Comparison of ENCODE assay signal across 12 cellular contexts in genomic region chr21:29938968-29939858, GRCh38. TPM values are rescaled to one million over a fixed set of nuclear protein-coding genes. Genes with fewer than 3 reads are reported as not detected.
DNase-seq lines count a peak whose midpoint lies in the region; TF ChIP-seq lines count a peak whose summit lies in the region.
"Had no signal": no experiment of that assay in that cellular context is flagged by ENCODE, and none has a peak within 500 bp of the region (broad histone marks: within the 10 kb centered on the region; RNA-seq: fewer than 3 reads in every experiment).

No MANE protein-coding gene starts in this region.

- H3K9me3 ChIP-seq in trophoblast cell (ENCODE audit: insufficient read depth, low read depth, low read length) = peaks cover 5% of the 10 kb centered on the region
- H3K9me3 ChIP-seq: transverse colon had no signal

- H3K4me3 ChIP-seq in trophoblast cell (ENCODE audit: low read depth, low read length) = no peak overlapping the region

- no peak overlapping the region for H3K14ac ChIP-seq in trophoblast cell (ENCODE audit: low read length)

- H4K8ac ChIP-seq in trophoblast cell (ENCODE audit: low read depth, low read length) = no peak overlapping the region

- H3K27me3 ChIP-seq in trophoblast cell (ENCODE audit: insufficient read depth, low read length) = peaks cover 26% of the 10 kb centered on the region

- H4K12ac ChIP-seq in trophoblast cell (ENCODE audit: low read depth, low read length) = no peak overlapping the region

- H3K9ac ChIP-seq in trophoblast cell (ENCODE audit: low read length) = peak overlapping the region; percentile 38

- no peak overlapping the region for H2AFZ ChIP-seq in trophoblast cell (ENCODE audit: insufficient read depth, low read length, poor library complexity)

- H3K27ac ChIP-seq in trophoblast cell (ENCODE audit: low read depth, low read length) = no peak overlapping the region
- H3K27ac ChIP-seq: transverse colon had no signal

- no peak overlapping the region for H3K18ac ChIP-seq in trophoblast cell (ENCODE audit: low read length)

- no peaks in the 10 kb centered on the region for H3K36me3 ChIP-seq in trophoblast cell (ENCODE audit: control insufficient read depth in 1 of 2, insufficient read depth in 2 of 2, low read length in 2 of 2)
- H3K36me3 ChIP-seq: transverse colon had no signal

- peaks cover 3 to 11% of the 10 kb centered on the region in 2 experiments for H3K4me1 ChIP-seq in trophoblast cell (ENCODE audit: control insufficient read depth in 1 of 2, insufficient read depth in 2 of 2, low read length in 2 of 2)
- H3K4me1 ChIP-seq: transverse colon had no signal

- no peak overlapping the region for H2BK5ac ChIP-seq in trophoblast cell (ENCODE audit: low read depth, low read length, poor library complexity)

- no peak overlapping the region for H3K23ac ChIP-seq in trophoblast cell (ENCODE audit: low read length)

- H3K4ac ChIP-seq in trophoblast cell (ENCODE audit: low read depth, low read length) = no peak overlapping the region

- intact Hi-C loops in head of caudate nucleus (cut with DNase I) = no loop called here

- H2BK12ac ChIP-seq in trophoblast cell (ENCODE audit: low read length) = no peak overlapping the region

- peak overlapping the region; percentile 80 for H3K4me2 ChIP-seq in trophoblast cell (ENCODE audit: low read length)

- no peaks in the 10 kb centered on the region for H3K79me2 ChIP-seq in trophoblast cell (ENCODE audit: control insufficient read depth, insufficient read depth, low read length, poor library complexity)

- in situ Hi-C loops in G401 (cut with HindIII; ENCODE audit: low sequenced_read_pairs) = no loop called here
- in situ Hi-C loops in GM13977 (cut with MboI; ENCODE audit: low pct_unique_long_range_greater_than_20kb, low sequenced_read_pairs, unreplicated experiment) = no loop called here

- DNase-seq in G401 (ENCODE audit: low spot score) (peak; percentile 22), T1000 (lab: John Stamatoyannopoulos, UW) (peak; percentile 60), head of caudate nucleus (peak in 37 of 42 donors; percentile 2 to 52 (median 26)), trophoblast cell (no peak), amniotic stem cell (lab: John Stamatoyannopoulos, UW) (no peak), NCI-H345 (lab: John Stamatoyannopoulos, UW) (no peak), GM13977 (ENCODE audit: low spot score) (no peak)
- no peak for DNase-seq in stimulated activated CD4-positive, alpha-beta T cell treated with anti-CD3 and anti-CD28 coated beads, Interleukin-12 subunit alpha, Interleukin-12 subunit beta, amount 100 ng/mL, for 4 hours
- DNase-seq: activated B cell treated with CpG ODN at 0.5 μM for 24 hours, HCEC 1CT, NCI-H1436 treated with DMSO at 0.1 percent for 48 hours, transverse colon had no signal

- TF ChIP-seq CTCF in GM13977 (IDR thresholded peaks at IDR 0.05; ENCODE audit: extremely low read depth, insufficient read depth, missing control alignments) = no peak

- no peaks in the 10 kb centered on the region for H3K79me1 ChIP-seq in trophoblast cell (ENCODE audit: low read length)

- no peak overlapping the region for H4K91ac ChIP-seq in trophoblast cell (ENCODE audit: low read depth, low read length)

- H2AK5ac ChIP-seq in trophoblast cell (ENCODE audit: low read length) = no peak overlapping the region

- no peak overlapping the region for H2BK120ac ChIP-seq in trophoblast cell (ENCODE audit: insufficient read depth, low read length, poor library complexity)

- WGBS in trophoblast cell (ENCODE audit: extremely low coverage, insufficient coverage, insufficient read length) = no CpG with 5 or more reads among the region's 68 CpGs

RNA-seq across cellular contexts. Expression of gene GRIK1, which starts 0.6 kb away (rescaled TPM):
- not detected in 2 replicates for total RNA-seq in G401 (2014; rRNA removed; shearing (Covaris generic))
- 0.01 and 0.05 TPM in 2 replicates for polyA plus RNA-seq in trophoblast cell (2013)
- total RNA-seq: activated B cell treated with CpG ODN at 0.5 μM for 24 hours, transverse colon had no signal

Comparison
In these comparisons a context has a peak if more than half of its experiments do, and no peak if none do; other contexts are left out.
1. DNase-seq: peak in G401 (single experiment), T1000 (single experiment) and head of caudate nucleus (37 of 42); none in trophoblast cell (0 of 2), amniotic stem cell (single experiment), stimulated activated CD4-positive, alpha-beta T cell treated with anti-CD3 and anti-CD28 coated beads, Interleukin-12 subunit alpha, Interleukin-12 subunit beta, amount 100 ng/mL, for 4 hours (single experiment), NCI-H345 (single experiment) and GM13977 (single experiment).